ENCODE assay signal across 25 cellular contexts in genomic region chr14:101017806-101018560, GRCh38.
DNase-seq lines count a peak whose midpoint lies in the region; ATAC-seq and TF ChIP-seq lines count a peak whose summit lies in the region.
"Had no signal": no experiment of that assay in that cellular context is flagged by ENCODE, and none has a peak within 500 bp of the region (broad histone marks: within the 10 kb centered on the region; RNA-seq: fewer than 3 reads in every experiment).

No MANE protein-coding gene starts in this region.

- no peaks in the 10 kb centered on the region for H4K20me1 ChIP-seq in mammary epithelial cell (ENCODE audit: insufficient read depth, low read length)

- H3K27me3 ChIP-seq in breast epithelium: no peaks in the 10 kb centered on the region
- H3K27me3 ChIP-seq in mammary epithelial cell (ENCODE audit: insufficient read depth, low read length): no peaks in the 10 kb centered on the region
- no peaks in the 10 kb centered on the region for H3K27me3 ChIP-seq in colonic mucosa
- H3K27me3 ChIP-seq: neural progenitor cell had no signal

- H3K4me1 ChIP-seq in breast epithelium (no peaks in the 10 kb centered on the region), mammary epithelial cell (ENCODE audit: insufficient read depth, low read length) (no peaks in the 10 kb centered on the region), colonic mucosa (no peaks in the 10 kb centered on the region)
- H3K4me1 ChIP-seq: heart left ventricle, neural progenitor cell had no signal

- intact Hi-C loops in breast epithelium (cut with DNase I; ENCODE audit: low total_unique reads) (no loop called here), mammary epithelial cell (cut with micrococcal nuclease) (no loop called here), colonic mucosa (cut with DNase I) (no loop called here)

- no peak overlapping the region for H2AFZ ChIP-seq in mammary epithelial cell (ENCODE audit: low read depth, low read length)
- H2AFZ ChIP-seq: neural progenitor cell had no signal

- no peak overlapping the region for H3K27ac ChIP-seq in breast epithelium
- no peak overlapping the region for H3K27ac ChIP-seq in mammary epithelial cell (ENCODE audit: insufficient read depth, low read depth, low read length)
- H3K27ac ChIP-seq in colonic mucosa: no peak overlapping the region
- H3K27ac ChIP-seq: heart left ventricle, neural progenitor cell, thoracic aorta, WERI-Rb-1 had no signal

- H3K9me3 ChIP-seq in breast epithelium (no peaks in the 10 kb centered on the region), mammary epithelial cell (replicated peaks; ENCODE audit: insufficient read depth, low read length) (peaks cover 4% of the 10 kb centered on the region), colonic mucosa (no peaks in the 10 kb centered on the region)
- H3K9me3 ChIP-seq: thoracic aorta had no signal

- peak; percentile 8 to 19 for DNase-seq in breast epithelium (ENCODE audit: low spot score in 2 of 2)
- DNase-seq in mammary epithelial cell: no peak
- DNase-seq in colonic mucosa: peak; percentile 4
- peak; percentile 12 for DNase-seq in omental fat pad (ENCODE audit: low spot score)
- DNase-seq in NCI-H1092 treated with DMSO at 0.1 percent for 48 hours (lab: John Stamatoyannopoulos, UW): no peak
- DNase-seq in epidermal melanocyte (ENCODE audit: insufficient read length, low spot score): no peak
- DNase-seq: activated gamma-delta T cell; activated naive CD8-positive, alpha-beta T cell treated with anti-CD3 and anti-CD28 coated beads, Interleukin-2, amount 50 U/mL, for 24 hours; cerebellar nuclear complex; DMS53; GOT3; left colon; mesenchymal stem cell; NCI-H1092; NCI-H187 treated with DMSO at 0.1 percent for 48 hours; NCI-H526 treated with DMSO at 0.1 percent for 48 hours; SIG-M5; stimulated activated naive CD8-positive, alpha-beta T cell treated with anti-CD3 and anti-CD28 coated beads, Interleukin-15, Interleukin-2, amounts not matched to agents 100 U/mL and 50 U/mL, for 24 hours; T-helper 9 cell; WERI-Rb-1 had no signal

- in situ Hi-C loops in mammary epithelial cell (cut with MboI; ENCODE audit: low sequenced_read_pairs in 2 of 2): no loop called here

- dilution Hi-C loops in mammary epithelial cell (cut with HindIII; ENCODE audit: low sequenced_read_pairs): no loop called here

- TF ChIP-seq CTCF in breast epithelium (IDR thresholded peaks at IDR 0.05) (no peak), mammary epithelial cell (conservative IDR thresholded peaks at IDR 0.05 in 1 of 2, IDR thresholded peaks at IDR 0.05 in 1 of 2; ENCODE audit: extremely low read depth in 1 of 2, insufficient read depth in 1 of 2, low read depth in 1 of 2, low read length in 2 of 2) (no peak), colonic mucosa (IDR thresholded peaks at IDR 0.05) (no peak), omental fat pad (IDR thresholded peaks at IDR 0.05) (no peak)

- H3K36me3 ChIP-seq in breast epithelium (no peaks in the 10 kb centered on the region), mammary epithelial cell (ENCODE audit: insufficient read depth, low read length) (no peaks in the 10 kb centered on the region), colonic mucosa (no peaks in the 10 kb centered on the region)
- H3K36me3 ChIP-seq: heart left ventricle, neural progenitor cell, thoracic aorta, WERI-Rb-1 had no signal

- CTCF ChIA-PET in mammary epithelial cell (lab: Charles Lee; ENCODE audit: low non-redundant PET): no interaction called here

- no peak for TF ChIP-seq POLR2A in breast epithelium (IDR thresholded peaks at IDR 0.05)

- ATAC-seq in omental fat pad (ENCODE audit: low FRiP score) (no peak), GM21367 (IDR thresholded peaks at IDR 0.05; ENCODE audit: unreplicated experiment) (no peak)
- ATAC-seq: activated naive CD8-positive, alpha-beta T cell treated with anti-CD3 and anti-CD28 coated beads, Interleukin-2, amount 50 U/mL, for 24 hours; heart left ventricle; left colon; Panc1; stimulated activated naive CD8-positive, alpha-beta T cell treated with anti-CD3 and anti-CD28 coated beads, Interleukin-15, Interleukin-2, amounts not matched to agents 100 U/mL and 50 U/mL, for 24 hours had no signal

- BruUV-seq in mammary epithelial cell (replicated peaks; lab: Mats Ljungman, UMichigan): no TSS peak

- WGBS in mammary epithelial cell (ENCODE audit: low coverage, missing lambda C conversion rate): 95% methylated on average over 13 of the region's 13 CpGs

- no peak overlapping the region for H3K4me2 ChIP-seq in mammary epithelial cell (ENCODE audit: insufficient read depth, low read depth, low read length)
- H3K4me2 ChIP-seq: neural progenitor cell had no signal

- H3K79me2 ChIP-seq in mammary epithelial cell (ENCODE audit: insufficient read depth, low read length): no peaks in the 10 kb centered on the region

- no peak overlapping the region for H3K4me3 ChIP-seq in breast epithelium
- no peak overlapping the region for H3K4me3 ChIP-seq in mammary epithelial cell (replicated peaks in 1 of 3; ENCODE audit: insufficient read depth in 1 of 3, low read depth in 2 of 3, low read length in 3 of 3)
- H3K4me3 ChIP-seq in colonic mucosa: no peak overlapping the region
- H3K4me3 ChIP-seq: heart left ventricle, neural progenitor cell, thoracic aorta had no signal

- H3K9ac ChIP-seq in mammary epithelial cell (ENCODE audit: insufficient read depth, low read length) (no peak overlapping the region), colonic mucosa (ENCODE audit: low read depth in 2 of 2, low read length in 2 of 2) (no peak overlapping the region)
- H3K9ac ChIP-seq: neural progenitor cell had no signal

Comparison
In these comparisons a context has a peak if more than half of its experiments do, and no peak if none do; other contexts are left out.
1. DNase-seq: peak in breast epithelium (2 of 2), colonic mucosa (single experiment) and omental fat pad (single experiment); none in mammary epithelial cell (single experiment), NCI-H1092 treated with DMSO at 0.1 percent for 48 hours (single experiment) and epidermal melanocyte (single experiment).